ENCODE assay signal across 20 cellular contexts in the genomic region with DNA sequence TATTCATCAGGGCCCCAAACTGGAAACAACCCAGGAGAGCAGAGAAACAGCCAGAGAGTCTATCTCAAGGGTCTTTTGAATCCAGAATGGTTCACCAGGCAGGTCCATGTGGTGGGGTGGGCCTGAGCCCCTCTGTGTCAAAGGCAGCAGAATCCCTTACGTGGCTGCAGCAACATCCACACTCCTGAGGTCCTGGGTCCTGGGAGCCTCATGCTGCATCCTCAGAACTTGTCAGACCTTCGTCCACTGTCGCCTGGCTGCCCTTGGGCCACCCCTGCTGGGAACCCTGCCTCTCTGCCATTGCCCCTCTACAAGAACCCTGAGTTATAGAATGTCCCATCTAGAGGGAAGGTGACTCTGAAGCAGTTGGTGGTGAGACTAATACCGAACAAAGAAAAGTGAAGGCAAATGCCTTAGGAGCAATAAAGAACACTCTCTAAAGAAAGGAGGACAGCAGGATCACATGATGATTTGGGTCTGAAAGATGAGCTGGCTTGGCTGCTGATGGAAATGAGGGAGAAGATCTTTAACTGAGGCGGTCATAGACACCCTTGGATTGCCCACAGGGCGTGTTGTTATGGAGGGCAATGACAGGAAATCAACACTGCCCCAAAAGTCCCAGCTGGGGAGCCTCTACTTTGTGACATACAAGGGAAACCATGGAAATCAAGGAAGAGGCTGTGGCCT.
"Had no signal": no experiment of that assay in that cellular context is flagged by ENCODE, and none has a peak within 500 bp of the region (broad histone marks: within the 10 kb centered on the region; RNA-seq: fewer than 3 reads in every experiment).

No MANE protein-coding gene starts in this region.

- H3K36me3 Mint-ChIP-seq: immature natural killer cell, memory B cell, naive B cell had no signal

- H3K27me3 ChIP-seq: esophagus muscularis mucosa, gastroesophageal sphincter, testis, transverse colon had no signal

- H3K27ac ChIP-seq: epithelial cell of prostate, esophagus muscularis mucosa, gastroesophageal sphincter, left ventricle myocardium inferior, lower lobe of right lung, testis, transverse colon had no signal

- H3K9me3 Mint-ChIP-seq: central memory CD8-positive, alpha-beta T cell; dendritic cell treated with granulocyte-macrophage colony-stimulating factor and Interleukin-4, amounts not matched to agents 40 ng/mL and 50 ng/mL, for 4 days; effector memory CD8-positive, alpha-beta T cell; immature natural killer cell; memory B cell had no signal

- DNase-seq: effector memory CD8-positive, alpha-beta T cell; glutamatergic neuron; immature natural killer cell; left ventricle myocardium inferior; lower lobe of right lung; naive B cell; right cardiac atrium; stimulated activated CD4-positive, alpha-beta T cell treated with anti-CD3 and anti-CD28 coated beads, Interleukin-2, amount 100 ng/mL, for 48 hours; stimulated activated naive CD4-positive, alpha-beta T cell treated with Interleukin-2 at 50 U/mL for 16 hours; testis; transverse colon had no signal

- H3K4me3 ChIP-seq: esophagus muscularis mucosa, gastroesophageal sphincter, left ventricle myocardium inferior, lower lobe of right lung, smooth muscle cell, testis, transverse colon had no signal

- H3K4me3 Mint-ChIP-seq: central memory CD8-positive, alpha-beta T cell; dendritic cell treated with granulocyte-macrophage colony-stimulating factor and Interleukin-4, amounts not matched to agents 40 ng/mL and 50 ng/mL, for 4 days; effector memory CD8-positive, alpha-beta T cell; immature natural killer cell; memory B cell; naive B cell; nephron had no signal

- H3K4me1 ChIP-seq: gastroesophageal sphincter had no signal

- H3K36me3 ChIP-seq: esophagus muscularis mucosa, gastroesophageal sphincter, left ventricle myocardium inferior, lower lobe of right lung, transverse colon had no signal

- FAIRE-seq: keratinocyte had no signal

- H3K4me2 ChIP-seq: smooth muscle cell had no signal

- H3K27ac Mint-ChIP-seq: dendritic cell treated with granulocyte-macrophage colony-stimulating factor and Interleukin-4, amounts not matched to agents 40 ng/mL and 50 ng/mL, for 4 days; effector memory CD8-positive, alpha-beta T cell; immature natural killer cell; memory B cell; naive B cell; nephron had no signal

- H3K9me3 ChIP-seq: esophagus muscularis mucosa, gastroesophageal sphincter, left ventricle myocardium inferior, lower lobe of right lung, testis, transverse colon had no signal

- ATAC-seq: effector memory CD8-positive, alpha-beta T cell; gastroesophageal sphincter had no signal

- H3K4me1 Mint-ChIP-seq: central memory CD8-positive, alpha-beta T cell; naive B cell had no signal
